ENCODE assay signal across 1 cellular context in the genomic region with DNA sequence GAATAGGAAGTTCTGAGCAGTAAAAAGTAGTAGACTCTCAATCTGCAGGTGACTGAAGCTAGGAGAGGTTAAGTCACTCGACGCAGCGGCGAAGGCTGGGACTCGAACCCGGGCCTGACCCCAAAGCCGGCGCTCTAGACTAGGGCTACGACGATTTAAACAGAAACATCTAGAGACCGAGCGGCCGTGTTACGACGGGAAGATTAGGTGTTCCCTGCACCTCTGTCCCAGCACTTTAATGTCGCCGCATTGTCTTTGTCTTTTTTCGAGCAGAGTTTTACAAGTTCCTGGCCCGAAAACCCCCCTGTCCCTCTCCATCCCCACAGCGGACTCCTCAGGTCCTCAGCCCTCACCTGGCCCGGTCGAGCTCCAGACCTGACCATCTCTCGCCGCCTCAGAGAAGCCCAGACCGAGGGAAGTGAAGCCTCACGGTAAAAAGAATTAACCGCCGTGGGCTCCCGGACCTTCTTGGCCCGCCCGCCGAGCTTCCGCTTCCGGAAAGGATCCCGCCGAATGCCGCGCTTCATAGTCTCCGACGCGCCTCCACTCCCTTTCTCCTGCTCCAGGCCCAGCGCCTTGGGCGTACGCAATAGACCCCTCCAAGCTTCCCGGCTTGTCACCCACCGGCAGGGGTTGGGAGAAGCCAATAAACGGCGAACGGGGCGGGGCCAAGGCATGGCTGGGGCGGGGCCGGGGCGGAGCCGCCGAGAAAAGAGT.
TF ChIP-seq lines count a peak whose summit lies in the region.

Gene CCDC14, minus strand, starts transcription at position 439 of the 717 bp plus-strand sequence. Its CDS starts 56 bp downstream, at position 383.

TF ChIP-seq in HepG2, 621 proteins besides CTCF, POLR2A, EP300 and RAD21 (continued from another document and continues in another):
- TF ChIP-seq, protein P1, sequence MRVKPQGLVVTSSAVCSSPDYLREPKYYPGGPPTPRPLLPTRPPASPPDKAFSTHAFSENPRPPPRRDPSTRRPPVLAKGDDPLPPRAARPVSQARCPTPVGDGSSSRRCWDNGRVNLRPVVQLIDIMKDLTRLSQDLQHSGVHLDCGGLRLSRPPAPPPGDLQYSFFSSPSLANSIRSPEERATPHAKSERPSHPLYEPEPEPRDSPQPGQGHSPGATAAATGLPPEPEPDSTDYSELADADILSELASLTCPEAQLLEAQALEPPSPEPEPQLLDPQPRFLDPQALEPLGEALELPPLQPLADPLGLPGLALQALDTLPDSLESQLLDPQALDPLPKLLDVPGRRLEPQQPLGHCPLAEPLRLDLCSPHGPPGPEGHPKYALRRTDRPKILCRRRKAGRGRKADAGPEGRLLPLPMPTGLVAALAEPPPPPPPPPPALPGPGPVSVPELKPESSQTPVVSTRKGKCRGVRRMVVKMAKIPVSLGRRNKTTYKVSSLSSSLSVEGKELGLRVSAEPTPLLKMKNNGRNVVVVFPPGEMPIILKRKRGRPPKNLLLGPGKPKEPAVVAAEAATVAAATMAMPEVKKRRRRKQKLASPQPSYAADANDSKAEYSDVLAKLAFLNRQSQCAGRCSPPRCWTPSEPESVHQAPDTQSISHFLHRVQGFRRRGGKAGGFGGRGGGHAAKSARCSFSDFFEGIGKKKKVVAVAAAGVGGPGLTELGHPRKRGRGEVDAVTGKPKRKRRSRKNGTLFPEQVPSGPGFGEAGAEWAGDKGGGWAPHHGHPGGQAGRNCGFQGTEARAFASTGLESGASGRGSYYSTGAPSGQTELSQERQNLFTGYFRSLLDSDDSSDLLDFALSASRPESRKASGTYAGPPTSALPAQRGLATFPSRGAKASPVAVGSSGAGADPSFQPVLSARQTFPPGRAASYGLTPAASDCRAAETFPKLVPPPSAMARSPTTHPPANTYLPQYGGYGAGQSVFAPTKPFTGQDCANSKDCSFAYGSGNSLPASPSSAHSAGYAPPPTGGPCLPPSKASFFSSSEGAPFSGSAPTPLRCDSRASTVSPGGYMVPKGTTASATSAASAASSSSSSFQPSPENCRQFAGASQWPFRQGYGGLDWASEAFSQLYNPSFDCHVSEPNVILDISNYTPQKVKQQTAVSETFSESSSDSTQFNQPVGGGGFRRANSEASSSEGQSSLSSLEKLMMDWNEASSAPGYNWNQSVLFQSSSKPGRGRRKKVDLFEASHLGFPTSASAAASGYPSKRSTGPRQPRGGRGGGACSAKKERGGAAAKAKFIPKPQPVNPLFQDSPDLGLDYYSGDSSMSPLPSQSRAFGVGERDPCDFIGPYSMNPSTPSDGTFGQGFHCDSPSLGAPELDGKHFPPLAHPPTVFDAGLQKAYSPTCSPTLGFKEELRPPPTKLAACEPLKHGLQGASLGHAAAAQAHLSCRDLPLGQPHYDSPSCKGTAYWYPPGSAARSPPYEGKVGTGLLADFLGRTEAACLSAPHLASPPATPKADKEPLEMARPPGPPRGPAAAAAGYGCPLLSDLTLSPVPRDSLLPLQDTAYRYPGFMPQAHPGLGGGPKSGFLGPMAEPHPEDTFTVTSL (CRISPR knock-in tag; IDR thresholded peaks at IDR 0.05; ENCODE audit: borderline replicate concordance), result no peak
- TF ChIP-seq, protein P2, sequence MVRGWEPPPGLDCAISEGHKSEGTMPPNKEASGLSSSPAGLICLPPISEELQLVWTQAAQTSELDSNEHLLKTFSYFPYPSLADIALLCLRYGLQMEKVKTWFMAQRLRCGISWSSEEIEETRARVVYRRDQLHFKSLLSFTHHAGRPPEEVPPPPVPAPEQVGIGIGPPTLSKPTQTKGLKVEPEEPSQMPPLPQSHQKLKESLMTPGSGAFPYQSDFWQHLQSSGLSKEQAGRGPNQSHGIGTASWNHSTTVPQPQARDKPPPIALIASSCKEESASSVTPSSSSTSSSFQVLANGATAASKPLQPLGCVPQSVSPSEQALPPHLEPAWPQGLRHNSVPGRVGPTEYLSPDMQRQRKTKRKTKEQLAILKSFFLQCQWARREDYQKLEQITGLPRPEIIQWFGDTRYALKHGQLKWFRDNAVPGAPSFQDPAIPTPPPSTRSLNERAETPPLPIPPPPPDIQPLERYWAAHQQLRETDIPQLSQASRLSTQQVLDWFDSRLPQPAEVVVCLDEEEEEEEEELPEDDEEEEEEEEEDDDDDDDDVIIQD (CRISPR knock-in tag; IDR thresholded peaks at IDR 0.05; ENCODE audit: low read depth), result no peak
- TF ChIP-seq JDP2 (CRISPR knock-in tag; IDR thresholded peaks at IDR 0.05; ENCODE audit: borderline replicate concordance), result no peak
- TF ChIP-seq ZNF121 (CRISPR knock-in tag; IDR thresholded peaks at IDR 0.05), result no peak
- no peak for TF ChIP-seq MBNL3 (CRISPR knock-in tag; conservative IDR thresholded peaks at IDR 0.05)
- no peak for TF ChIP-seq SKI (IDR thresholded peaks at IDR 0.05; ENCODE audit: partially characterized antibody)
- TF ChIP-seq SOX6 (IDR thresholded peaks at IDR 0.05), result no peak
- TF ChIP-seq SOX6 (CRISPR knock-in tag; IDR thresholded peaks at IDR 0.05), result no peak
- no peak for TF ChIP-seq ZNF326 (CRISPR knock-in tag; IDR thresholded peaks at IDR 0.05; ENCODE audit: borderline replicate concordance)
- no peak; the same call in 1 of the 2 replicates for TF ChIP-seq MIER3 (CRISPR knock-in tag; IDR thresholded peaks at IDR 0.05; ENCODE audit: borderline replicate concordance)
- TF ChIP-seq ZNF225 (CRISPR knock-in tag; IDR thresholded peaks at IDR 0.05), result 0 out of 2 replicates have a peak, but pooled peaks have one; percentile 27
- TF ChIP-seq NPAS2 (CRISPR knock-in tag; IDR thresholded peaks at IDR 0.05; ENCODE audit: borderline replicate concordance), result no peak
- TF ChIP-seq IKZF1 (IDR thresholded peaks at IDR 0.05), result no peak
- TF ChIP-seq FOXC1 (CRISPR knock-in tag; IDR thresholded peaks at IDR 0.05; ENCODE audit: borderline replicate concordance), result no peak; the same call in 1 of the 2 replicates
- peak; percentile 48; the same call in 1 of the 2 replicates for TF ChIP-seq CREB3 (CRISPR knock-in tag; IDR thresholded peaks at IDR 0.05)
- no peak for TF ChIP-seq CC2D1A (CRISPR knock-in tag; IDR thresholded peaks at IDR 0.05)
- TF ChIP-seq ZNF263 (CRISPR knock-in tag; IDR thresholded peaks at IDR 0.05), result no peak
- no peak for TF ChIP-seq MAFF (IDR thresholded peaks at IDR 0.05; ENCODE audit: low read depth, low read length)
- TF ChIP-seq E2F5 (CRISPR knock-in tag; conservative IDR thresholded peaks at IDR 0.05), result 0 out of 2 replicates have a peak, but pooled peaks have one; percentile 53
- no peak for TF ChIP-seq GZF1 (CRISPR knock-in tag; IDR thresholded peaks at IDR 0.05)
- no peak for TF ChIP-seq KLF9 (CRISPR knock-in tag; IDR thresholded peaks at IDR 0.05; ENCODE audit: low read depth)
- TF ChIP-seq JUNB (CRISPR knock-in tag; IDR thresholded peaks at IDR 0.05; ENCODE audit: borderline replicate concordance), result peak; percentile 31; the same call in 1 of the 2 replicates
- peak; percentile 91 for TF ChIP-seq ZNF605 (CRISPR knock-in tag; IDR thresholded peaks at IDR 0.05)
- TF ChIP-seq STAG1 (CRISPR knock-in tag; IDR thresholded peaks at IDR 0.05), result no peak
- no peak for TF ChIP-seq ZBTB49 (CRISPR knock-in tag; IDR thresholded peaks at IDR 0.05; ENCODE audit: borderline replicate concordance)
- peak; percentile 51; the same call in 1 of the 2 replicates for TF ChIP-seq KDM2A (CRISPR knock-in tag; IDR thresholded peaks at IDR 0.05; ENCODE audit: borderline replicate concordance, low read depth)
- TF ChIP-seq HNRNPUL1 (IDR thresholded peaks at IDR 0.05; ENCODE audit: low read depth, low read length), result no peak
- peak; percentile 84 for TF ChIP-seq KMT2B (CRISPR knock-in tag; IDR thresholded peaks at IDR 0.05)
- TF ChIP-seq AKAP8 (CRISPR knock-in tag; IDR thresholded peaks at IDR 0.05), result no peak
- no peak; the same call in 1 of the 2 replicates for TF ChIP-seq ZNF256 (CRISPR knock-in tag; conservative IDR thresholded peaks at IDR 0.05)
- TF ChIP-seq, protein P3, sequence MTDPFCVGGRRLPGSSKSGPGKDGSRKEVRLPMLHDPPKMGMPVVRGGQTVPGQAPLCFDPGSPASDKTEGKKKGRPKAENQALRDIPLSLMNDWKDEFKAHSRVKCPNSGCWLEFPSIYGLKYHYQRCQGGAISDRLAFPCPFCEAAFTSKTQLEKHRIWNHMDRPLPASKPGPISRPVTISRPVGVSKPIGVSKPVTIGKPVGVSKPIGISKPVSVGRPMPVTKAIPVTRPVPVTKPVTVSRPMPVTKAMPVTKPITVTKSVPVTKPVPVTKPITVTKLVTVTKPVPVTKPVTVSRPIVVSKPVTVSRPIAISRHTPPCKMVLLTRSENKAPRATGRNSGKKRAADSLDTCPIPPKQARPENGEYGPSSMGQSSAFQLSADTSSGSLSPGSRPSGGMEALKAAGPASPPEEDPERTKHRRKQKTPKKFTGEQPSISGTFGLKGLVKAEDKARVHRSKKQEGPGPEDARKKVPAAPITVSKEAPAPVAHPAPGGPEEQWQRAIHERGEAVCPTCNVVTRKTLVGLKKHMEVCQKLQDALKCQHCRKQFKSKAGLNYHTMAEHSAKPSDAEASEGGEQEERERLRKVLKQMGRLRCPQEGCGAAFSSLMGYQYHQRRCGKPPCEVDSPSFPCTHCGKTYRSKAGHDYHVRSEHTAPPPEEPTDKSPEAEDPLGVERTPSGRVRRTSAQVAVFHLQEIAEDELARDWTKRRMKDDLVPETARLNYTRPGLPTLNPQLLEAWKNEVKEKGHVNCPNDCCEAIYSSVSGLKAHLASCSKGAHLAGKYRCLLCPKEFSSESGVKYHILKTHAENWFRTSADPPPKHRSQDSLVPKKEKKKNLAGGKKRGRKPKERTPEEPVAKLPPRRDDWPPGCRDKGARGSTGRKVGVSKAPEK (CRISPR knock-in tag; IDR thresholded peaks at IDR 0.05; ENCODE audit: borderline replicate concordance), result no peak
- TF ChIP-seq ZNF879 (CRISPR knock-in tag; IDR thresholded peaks at IDR 0.05), result no peak
- TF ChIP-seq KLF13 (CRISPR knock-in tag; IDR thresholded peaks at IDR 0.05), result no peak; the same call in 1 of the 2 replicates
- TF ChIP-seq, protein P4, sequence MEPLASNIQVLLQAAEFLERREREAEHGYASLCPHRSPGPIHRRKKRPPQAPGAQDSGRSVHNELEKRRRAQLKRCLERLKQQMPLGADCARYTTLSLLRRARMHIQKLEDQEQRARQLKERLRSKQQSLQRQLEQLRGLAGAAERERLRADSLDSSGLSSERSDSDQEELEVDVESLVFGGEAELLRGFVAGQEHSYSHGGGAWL (CRISPR knock-in tag; IDR thresholded peaks at IDR 0.05), result peak; percentile 49; the same call in 1 of the 2 replicates
- no peak for TF ChIP-seq ZFP82 (CRISPR knock-in tag; IDR thresholded peaks at IDR 0.05; ENCODE audit: borderline replicate concordance)
- no peak for TF ChIP-seq SOX5 (CRISPR knock-in tag; IDR thresholded peaks at IDR 0.05; ENCODE audit: borderline replicate concordance)
- peak; percentile 18; the same call in 1 of the 2 replicates for TF ChIP-seq ZSCAN12 (CRISPR knock-in tag; IDR thresholded peaks at IDR 0.05)
- TF ChIP-seq, protein P5, sequence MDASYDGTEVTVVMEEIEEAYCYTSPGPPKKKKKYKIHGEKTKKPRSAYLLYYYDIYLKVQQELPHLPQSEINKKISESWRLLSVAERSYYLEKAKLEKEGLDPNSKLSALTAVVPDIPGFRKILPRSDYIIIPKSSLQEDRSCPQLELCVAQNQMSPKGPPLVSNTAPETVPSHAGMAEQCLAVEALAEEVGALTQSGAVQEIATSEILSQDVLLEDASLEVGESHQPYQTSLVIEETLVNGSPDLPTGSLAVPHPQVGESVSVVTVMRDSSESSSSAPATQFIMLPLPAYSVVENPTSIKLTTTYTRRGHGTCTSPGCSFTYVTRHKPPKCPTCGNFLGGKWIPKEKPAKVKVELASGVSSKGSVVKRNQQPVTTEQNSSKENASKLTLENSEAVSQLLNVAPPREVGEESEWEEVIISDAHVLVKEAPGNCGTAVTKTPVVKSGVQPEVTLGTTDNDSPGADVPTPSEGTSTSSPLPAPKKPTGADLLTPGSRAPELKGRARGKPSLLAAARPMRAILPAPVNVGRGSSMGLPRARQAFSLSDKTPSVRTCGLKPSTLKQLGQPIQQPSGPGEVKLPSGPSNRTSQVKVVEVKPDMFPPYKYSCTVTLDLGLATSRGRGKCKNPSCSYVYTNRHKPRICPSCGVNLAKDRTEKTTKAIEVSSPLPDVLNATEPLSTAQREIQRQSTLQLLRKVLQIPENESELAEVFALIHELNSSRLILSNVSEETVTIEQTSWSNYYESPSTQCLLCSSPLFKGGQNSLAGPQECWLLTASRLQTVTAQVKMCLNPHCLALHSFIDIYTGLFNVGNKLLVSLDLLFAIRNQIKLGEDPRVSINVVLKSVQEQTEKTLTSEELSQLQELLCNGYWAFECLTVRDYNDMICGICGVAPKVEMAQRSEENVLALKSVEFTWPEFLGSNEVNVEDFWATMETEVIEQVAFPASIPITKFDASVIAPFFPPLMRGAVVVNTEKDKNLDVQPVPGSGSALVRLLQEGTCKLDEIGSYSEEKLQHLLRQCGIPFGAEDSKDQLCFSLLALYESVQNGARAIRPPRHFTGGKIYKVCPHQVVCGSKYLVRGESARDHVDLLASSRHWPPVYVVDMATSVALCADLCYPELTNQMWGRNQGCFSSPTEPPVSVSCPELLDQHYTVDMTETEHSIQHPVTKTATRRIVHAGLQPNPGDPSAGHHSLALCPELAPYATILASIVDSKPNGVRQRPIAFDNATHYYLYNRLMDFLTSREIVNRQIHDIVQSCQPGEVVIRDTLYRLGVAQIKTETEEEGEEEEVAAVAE (CRISPR knock-in tag; IDR thresholded peaks at IDR 0.05; ENCODE audit: borderline replicate concordance), result no peak
